Comparison of ENCODE assay signal across 2 cellular contexts in the genomic region with DNA sequence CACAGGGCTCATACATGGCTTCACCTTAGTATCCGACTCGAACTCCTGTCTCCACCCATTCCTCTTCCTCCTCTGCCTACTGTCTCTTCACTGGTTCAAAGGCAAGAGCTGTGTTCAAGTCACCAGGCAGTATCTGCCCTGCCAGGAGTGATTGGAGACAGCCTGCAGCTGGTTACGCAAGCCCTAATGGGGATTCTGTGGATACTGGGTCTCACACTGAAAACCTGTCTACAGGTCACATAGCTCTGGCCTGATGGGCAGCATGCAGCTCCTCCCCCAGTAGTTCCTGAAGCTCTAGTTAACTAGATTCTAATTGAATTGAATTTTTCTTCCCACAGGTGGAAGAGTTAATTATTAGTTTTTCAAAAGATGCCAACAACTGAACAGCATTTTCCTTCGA.
TF ChIP-seq lines count a peak whose summit lies in the region.

No MANE protein-coding gene starts in this region.

TF ChIP-seq in GM23338, 12 proteins besides CTCF, POLR2A, EP300 and RAD21 (continues in another document):
- TF ChIP-seq ETS1 (IDR thresholded peaks at IDR 0.05) (no peak), ZNF114 (CRISPR knock-in tag; IDR thresholded peaks at IDR 0.05) (no peak), ZNF331 (CRISPR knock-in tag; IDR thresholded peaks at IDR 0.05; ENCODE audit: low read depth) (no peak), CREB1 (CRISPR knock-in tag; IDR thresholded peaks at IDR 0.05; ENCODE audit: low read depth) (no peak), STAT1 (IDR thresholded peaks at IDR 0.05; ENCODE audit: unreplicated experiment) (no peak), EZH2phosphoT487 (IDR thresholded peaks at IDR 0.05; ENCODE audit: unreplicated experiment) (no peak), NANOG (IDR thresholded peaks at IDR 0.05; ENCODE audit: borderline replicate concordance) (no peak), POLR2AphosphoS5 (IDR thresholded peaks at IDR 0.05; ENCODE audit: low read depth) (no peak), ZNF462 (CRISPR knock-in tag; IDR thresholded peaks at IDR 0.05) (no peak), JUNB (IDR thresholded peaks at IDR 0.05; ENCODE audit: unreplicated experiment) (no peak), EZH2 (IDR thresholded peaks at IDR 0.05; ENCODE audit: low read depth, unreplicated experiment) (no peak)

TF ChIP-seq in endothelial cell of umbilical vein, 7 proteins besides CTCF, POLR2A, EP300 and RAD21 (continued from another document):
- TF ChIP-seq MYC (IDR thresholded peaks at IDR 0.05; ENCODE audit: low read depth, low read length) (no peak), POLR2AphosphoS5 (IDR thresholded peaks at IDR 0.05; ENCODE audit: insufficient read depth, low read depth, low read length) (no peak), JUN (IDR thresholded peaks at IDR 0.05; ENCODE audit: borderline replicate concordance, insufficient read depth, insufficient read length, low read depth) (no peak)
